ENCODE assay signal across 9 cellular contexts in the genomic region with DNA sequence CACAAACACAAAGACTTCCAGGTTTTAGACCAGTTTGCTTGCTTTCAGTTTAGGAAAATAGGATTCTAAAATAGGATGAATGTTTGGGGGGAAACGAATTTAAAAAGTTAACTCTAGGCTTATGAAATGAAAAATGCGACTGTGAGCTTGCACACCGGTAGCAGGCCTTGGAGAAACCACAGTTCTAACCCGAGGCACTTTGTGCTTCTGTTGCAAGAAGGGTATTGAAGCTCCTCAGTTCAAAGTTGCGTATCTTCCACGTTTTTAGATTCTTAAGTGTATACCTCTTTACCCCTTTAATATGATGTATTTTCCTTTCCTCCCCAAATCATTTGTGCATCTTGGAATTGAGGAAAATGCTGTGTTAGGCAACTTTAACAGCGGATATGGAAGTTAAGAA. TPM values are rescaled to one million over a fixed set of nuclear protein-coding genes. Genes with fewer than 3 reads are reported as not detected.
A peak's percentile ranks its signal among the peaks of the same experiment; 100 is the strongest.
DNase-seq lines count a peak whose midpoint lies in the region; ATAC-seq and TF ChIP-seq lines count a peak whose summit lies in the region.
"Had no signal": no experiment of that assay in that cellular context is flagged by ENCODE, and none has a peak within 500 bp of the region (broad histone marks: within the 10 kb centered on the region; RNA-seq: fewer than 3 reads in every experiment).

No MANE protein-coding gene starts in this region.

- H3K4me1 Mint-ChIP-seq in T-helper 2 cell treated with Interferon-gamma antibody and Interleukin-4, amounts not matched to agents 5 μg/mL and 100 μg/mL, for 36 hours (ENCODE audit: low read depth): peaks cover 65% of the 10 kb centered on the region

- no peak for TF ChIP-seq EP300 in gastroesophageal sphincter (IDR thresholded peaks at IDR 0.05)

- peak overlapping the region; percentile 80 for H3K27ac Mint-ChIP-seq in T-helper 2 cell treated with Interferon-gamma antibody and Interleukin-4, amounts not matched to agents 5 μg/mL and 100 μg/mL, for 36 hours

- no peaks in the 10 kb centered on the region for H3K36me3 ChIP-seq in gastroesophageal sphincter
- peaks cover 0 to 4% of the 10 kb centered on the region in 2 donors for H3K36me3 ChIP-seq in stomach smooth muscle (ENCODE audit: control insufficient read depth in 2 of 2, insufficient read depth in 2 of 2, low read length in 2 of 2)

- H3K27me3 Mint-ChIP-seq in T-helper 2 cell treated with Interferon-gamma antibody and Interleukin-4, amounts not matched to agents 5 μg/mL and 100 μg/mL, for 36 hours (ENCODE audit: low read depth): no peaks in the 10 kb centered on the region

- TF ChIP-seq CTCF in gastroesophageal sphincter (IDR thresholded peaks at IDR 0.05): no peak

- ATAC-seq in gastroesophageal sphincter (no peak), HG02981 (IDR thresholded peaks at IDR 0.05; ENCODE audit: unreplicated experiment) (no peak)

- peaks cover 58% of the 10 kb centered on the region for H3K36me3 Mint-ChIP-seq in T-helper 2 cell treated with Interferon-gamma antibody and Interleukin-4, amounts not matched to agents 5 μg/mL and 100 μg/mL, for 36 hours (ENCODE audit: low read depth)

- H3K9me3 Mint-ChIP-seq in T-helper 2 cell treated with Interferon-gamma antibody and Interleukin-4, amounts not matched to agents 5 μg/mL and 100 μg/mL, for 36 hours: no peaks in the 10 kb centered on the region

- H3K4me1 ChIP-seq in gastroesophageal sphincter: peaks cover 6 to 78% (median 8%) of the 10 kb centered on the region in 3 donors
- H3K4me1 ChIP-seq in stomach smooth muscle (ENCODE audit: control insufficient read depth, insufficient read depth, low read length): peaks cover 18% of the 10 kb centered on the region

- peak overlapping the region; percentile 13 to 80 for H3K4me3 ChIP-seq in gastroesophageal sphincter
- peak overlapping the region; percentile 62 to 86 for H3K4me3 ChIP-seq in stomach smooth muscle (ENCODE audit: low read length in 2 of 2)
- H3K4me3 ChIP-seq: SJSA1 had no signal

- H3K27ac ChIP-seq in gastroesophageal sphincter (no peak overlapping the region), stomach smooth muscle (ENCODE audit: low read length) (peak overlapping the region; percentile 11)
- H3K27ac ChIP-seq: SJSA1 had no signal

- no peaks in the 10 kb centered on the region for H3K9me3 ChIP-seq in gastroesophageal sphincter
- no peaks in the 10 kb centered on the region for H3K9me3 ChIP-seq in stomach smooth muscle (ENCODE audit: control insufficient read depth in 2 of 2, low read length in 2 of 2)

- TF ChIP-seq POLR2A in gastroesophageal sphincter (IDR thresholded peaks at IDR 0.05): no peak

- WGBS in gastroesophageal sphincter (ENCODE audit: low coverage in 1 of 2), 2 donors: 48 to 67% methylated on average over 7 of the region's 7 CpGs

- H3K27me3 ChIP-seq in gastroesophageal sphincter: no peaks in the 10 kb centered on the region
- H3K27me3 ChIP-seq in stomach smooth muscle (ENCODE audit: control insufficient read depth in 1 of 2, insufficient read depth in 2 of 2, low read length in 2 of 2): no peaks in the 10 kb centered on the region
- H3K27me3 ChIP-seq: SJSA1 had no signal

- DNase-seq in SIG-M5 treated with dmso at 0.1 percent for 504 hours (lab: John Stamatoyannopoulos, UW; ENCODE audit: unreplicated experiment) (peak; percentile 54), SIG-M5 (lab: John Stamatoyannopoulos, UW) (no peak), DMS53 treated with DMSO at 0.1 percent for 48 hours (lab: John Stamatoyannopoulos, UW; ENCODE audit: unreplicated experiment) (no peak), NCI-H526 treated with DMSO at 0.1 percent for 48 hours (lab: John Stamatoyannopoulos, UW) (no peak)
- DNase-seq in T-helper 2 cell treated with Interferon-gamma antibody and Interleukin-4, amounts not matched to agents 5 μg/mL and 100 μg/mL, for 36 hours (ENCODE audit: low spot score): no peak

- H3K9ac ChIP-seq in stomach smooth muscle (ENCODE audit: low read length in 2 of 2): peak overlapping the region in 1 of 2 donors; percentile 52

- peak overlapping the region; percentile 93 for H3K4me3 Mint-ChIP-seq in T-helper 2 cell treated with Interferon-gamma antibody and Interleukin-4, amounts not matched to agents 5 μg/mL and 100 μg/mL, for 36 hours

RNA-seq across cellular contexts. Expression of gene MRPS6, which starts 2.4 kb away (rescaled TPM):
- total RNA-seq in gastroesophageal sphincter: 10 to 100 TPM; 33.1 to 63.7 (median 39.3) TPM

RNA-seq across cellular contexts. Expression of gene SLC5A3, which starts 2.4 kb away (rescaled TPM):
- 10 to 100 TPM; 11.5 to 29.6 (median 24.4) TPM for total RNA-seq in gastroesophageal sphincter
